1 cellular context compared by ENCODE assay signal in the genomic region with DNA sequence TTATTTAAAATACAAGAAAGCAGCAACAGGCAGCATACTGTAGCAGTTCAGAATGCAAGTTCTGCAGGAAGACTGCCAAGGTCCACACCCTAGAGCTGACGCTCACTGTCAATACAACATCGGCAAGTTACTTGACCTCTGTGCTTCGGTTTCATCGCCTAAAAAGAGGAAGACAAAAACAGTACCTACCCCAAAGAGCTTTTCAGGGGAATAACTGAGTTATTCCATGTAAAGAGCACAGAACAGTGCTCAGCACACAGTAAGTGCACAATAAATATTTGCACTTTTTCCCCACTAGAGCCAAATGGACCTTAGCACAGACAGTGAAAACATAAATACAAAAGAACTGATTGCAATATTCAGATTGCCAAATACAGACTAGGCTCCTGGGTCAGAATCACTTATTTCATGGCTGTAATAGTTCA.
TF ChIP-seq lines count a peak whose summit lies in the region.

No MANE protein-coding gene starts in this region.

TF ChIP-seq in HepG2, 621 proteins besides CTCF, POLR2A, EP300 and RAD21 (continued from another document and continues in another):
- TF ChIP-seq REST (IDR thresholded peaks at IDR 0.05; ENCODE audit: borderline replicate concordance in 1 of 2, low read depth in 1 of 2, low read length in 2 of 2) (no peak), NFIC (IDR thresholded peaks at IDR 0.05; ENCODE audit: low read length) (peak; percentile 82), ZNF674 (CRISPR knock-in tag; IDR thresholded peaks at IDR 0.05; ENCODE audit: low read depth) (no peak), ZNF75D (CRISPR knock-in tag; IDR thresholded peaks at IDR 0.05; ENCODE audit: borderline replicate concordance) (no peak), NCOA5 (CRISPR knock-in tag; IDR thresholded peaks at IDR 0.05) (no peak), ZBTB8A (CRISPR knock-in tag; IDR thresholded peaks at IDR 0.05; ENCODE audit: borderline replicate concordance, low read depth) (no peak), GABPA (IDR thresholded peaks at IDR 0.05; ENCODE audit: low read depth, low read length) (no peak), GABPA (CRISPR knock-in tag; IDR thresholded peaks at IDR 0.05; ENCODE audit: low read depth) (no peak), ASH2L (IDR thresholded peaks at IDR 0.05; ENCODE audit: insufficient read length, low read depth, low read length) (no peak), CHD2 (IDR thresholded peaks at IDR 0.05; ENCODE audit: low read depth, low read length) (no peak), RFX3 (CRISPR knock-in tag; IDR thresholded peaks at IDR 0.05) (no peak), ZNF777 (CRISPR knock-in tag; IDR thresholded peaks at IDR 0.05) (no peak), AHDC1 (CRISPR knock-in tag; IDR thresholded peaks at IDR 0.05; ENCODE audit: borderline replicate concordance) (peak; percentile 64; the same call in 1 of the 2 replicates), HOXA7 (CRISPR knock-in tag; IDR thresholded peaks at IDR 0.05) (no peak), ZNF446 (CRISPR knock-in tag; IDR thresholded peaks at IDR 0.05) (no peak), DMAP1 (CRISPR knock-in tag; IDR thresholded peaks at IDR 0.05) (no peak), ATF4 (CRISPR knock-in tag; IDR thresholded peaks at IDR 0.05) (peak in 1 of 2 experiments; percentile 29; a peak in 1 of 4 replicates), NFE2 (CRISPR knock-in tag; IDR thresholded peaks at IDR 0.05) (no peak), ZNF747 (CRISPR knock-in tag; IDR thresholded peaks at IDR 0.05; ENCODE audit: borderline replicate concordance) (no peak), ZFP90 (CRISPR knock-in tag; IDR thresholded peaks at IDR 0.05; ENCODE audit: borderline replicate concordance) (no peak)
- TF ChIP-seq, protein P1, sequence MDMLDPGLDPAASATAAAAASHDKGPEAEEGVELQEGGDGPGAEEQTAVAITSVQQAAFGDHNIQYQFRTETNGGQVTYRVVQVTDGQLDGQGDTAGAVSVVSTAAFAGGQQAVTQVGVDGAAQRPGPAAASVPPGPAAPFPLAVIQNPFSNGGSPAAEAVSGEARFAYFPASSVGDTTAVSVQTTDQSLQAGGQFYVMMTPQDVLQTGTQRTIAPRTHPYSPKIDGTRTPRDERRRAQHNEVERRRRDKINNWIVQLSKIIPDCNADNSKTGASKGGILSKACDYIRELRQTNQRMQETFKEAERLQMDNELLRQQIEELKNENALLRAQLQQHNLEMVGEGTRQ (IDR thresholded peaks at IDR 0.05; ENCODE audit: low read depth, low read length), result no peak
- TF ChIP-seq, protein P1 (CRISPR knock-in tag; IDR thresholded peaks at IDR 0.05; ENCODE audit: borderline replicate concordance), result no peak
- TF ChIP-seq, protein P2, sequence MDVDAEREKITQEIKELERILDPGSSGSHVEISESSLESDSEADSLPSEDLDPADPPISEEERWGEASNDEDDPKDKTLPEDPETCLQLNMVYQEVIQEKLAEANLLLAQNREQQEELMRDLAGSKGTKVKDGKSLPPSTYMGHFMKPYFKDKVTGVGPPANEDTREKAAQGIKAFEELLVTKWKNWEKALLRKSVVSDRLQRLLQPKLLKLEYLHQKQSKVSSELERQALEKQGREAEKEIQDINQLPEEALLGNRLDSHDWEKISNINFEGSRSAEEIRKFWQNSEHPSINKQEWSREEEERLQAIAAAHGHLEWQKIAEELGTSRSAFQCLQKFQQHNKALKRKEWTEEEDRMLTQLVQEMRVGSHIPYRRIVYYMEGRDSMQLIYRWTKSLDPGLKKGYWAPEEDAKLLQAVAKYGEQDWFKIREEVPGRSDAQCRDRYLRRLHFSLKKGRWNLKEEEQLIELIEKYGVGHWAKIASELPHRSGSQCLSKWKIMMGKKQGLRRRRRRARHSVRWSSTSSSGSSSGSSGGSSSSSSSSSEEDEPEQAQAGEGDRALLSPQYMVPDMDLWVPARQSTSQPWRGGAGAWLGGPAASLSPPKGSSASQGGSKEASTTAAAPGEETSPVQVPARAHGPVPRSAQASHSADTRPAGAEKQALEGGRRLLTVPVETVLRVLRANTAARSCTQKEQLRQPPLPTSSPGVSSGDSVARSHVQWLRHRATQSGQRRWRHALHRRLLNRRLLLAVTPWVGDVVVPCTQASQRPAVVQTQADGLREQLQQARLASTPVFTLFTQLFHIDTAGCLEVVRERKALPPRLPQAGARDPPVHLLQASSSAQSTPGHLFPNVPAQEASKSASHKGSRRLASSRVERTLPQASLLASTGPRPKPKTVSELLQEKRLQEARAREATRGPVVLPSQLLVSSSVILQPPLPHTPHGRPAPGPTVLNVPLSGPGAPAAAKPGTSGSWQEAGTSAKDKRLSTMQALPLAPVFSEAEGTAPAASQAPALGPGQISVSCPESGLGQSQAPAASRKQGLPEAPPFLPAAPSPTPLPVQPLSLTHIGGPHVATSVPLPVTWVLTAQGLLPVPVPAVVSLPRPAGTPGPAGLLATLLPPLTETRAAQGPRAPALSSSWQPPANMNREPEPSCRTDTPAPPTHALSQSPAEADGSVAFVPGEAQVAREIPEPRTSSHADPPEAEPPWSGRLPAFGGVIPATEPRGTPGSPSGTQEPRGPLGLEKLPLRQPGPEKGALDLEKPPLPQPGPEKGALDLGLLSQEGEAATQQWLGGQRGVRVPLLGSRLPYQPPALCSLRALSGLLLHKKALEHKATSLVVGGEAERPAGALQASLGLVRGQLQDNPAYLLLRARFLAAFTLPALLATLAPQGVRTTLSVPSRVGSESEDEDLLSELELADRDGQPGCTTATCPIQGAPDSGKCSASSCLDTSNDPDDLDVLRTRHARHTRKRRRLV (CRISPR knock-in tag; IDR thresholded peaks at IDR 0.05), result no peak
- TF ChIP-seq, protein P3, sequence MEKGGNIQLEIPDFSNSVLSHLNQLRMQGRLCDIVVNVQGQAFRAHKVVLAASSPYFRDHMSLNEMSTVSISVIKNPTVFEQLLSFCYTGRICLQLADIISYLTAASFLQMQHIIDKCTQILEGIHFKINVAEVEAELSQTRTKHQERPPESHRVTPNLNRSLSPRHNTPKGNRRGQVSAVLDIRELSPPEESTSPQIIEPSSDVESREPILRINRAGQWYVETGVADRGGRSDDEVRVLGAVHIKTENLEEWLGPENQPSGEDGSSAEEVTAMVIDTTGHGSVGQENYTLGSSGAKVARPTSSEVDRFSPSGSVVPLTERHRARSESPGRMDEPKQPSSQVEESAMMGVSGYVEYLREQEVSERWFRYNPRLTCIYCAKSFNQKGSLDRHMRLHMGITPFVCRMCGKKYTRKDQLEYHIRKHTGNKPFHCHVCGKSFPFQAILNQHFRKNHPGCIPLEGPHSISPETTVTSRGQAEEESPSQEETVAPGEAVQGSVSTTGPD (CRISPR knock-in tag; IDR thresholded peaks at IDR 0.05), result no peak
- TF ChIP-seq, protein P4, sequence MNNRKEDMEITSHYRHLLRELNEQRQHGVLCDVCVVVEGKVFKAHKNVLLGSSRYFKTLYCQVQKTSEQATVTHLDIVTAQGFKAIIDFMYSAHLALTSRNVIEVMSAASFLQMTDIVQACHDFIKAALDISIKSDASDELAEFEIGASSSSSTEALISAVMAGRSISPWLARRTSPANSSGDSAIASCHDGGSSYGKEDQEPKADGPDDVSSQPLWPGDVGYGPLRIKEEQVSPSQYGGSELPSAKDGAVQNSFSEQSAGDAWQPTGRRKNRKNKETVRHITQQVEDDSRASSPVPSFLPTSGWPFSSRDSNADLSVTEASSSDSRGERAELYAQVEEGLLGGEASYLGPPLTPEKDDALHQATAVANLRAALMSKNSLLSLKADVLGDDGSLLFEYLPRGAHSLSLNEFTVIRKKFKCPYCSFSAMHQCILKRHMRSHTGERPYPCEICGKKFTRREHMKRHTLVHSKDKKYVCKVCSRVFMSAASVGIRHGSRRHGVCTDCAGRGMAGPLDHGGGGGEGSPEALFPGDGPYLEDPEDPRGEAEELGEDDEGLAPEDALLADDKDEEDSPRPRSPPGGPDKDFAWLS (CRISPR knock-in tag; IDR thresholded peaks at IDR 0.05; ENCODE audit: borderline replicate concordance), result no peak
